Comparison of ENCODE assay signal across 11 cellular contexts in genomic region chr5:41754857-41755256, GRCh38.
DNase-seq lines count a peak whose midpoint lies in the region; ATAC-seq and TF ChIP-seq lines count a peak whose summit lies in the region.
"Had no signal": no experiment of that assay in that cellular context is flagged by ENCODE, and none has a peak within 500 bp of the region (broad histone marks: within the 10 kb centered on the region; RNA-seq: fewer than 3 reads in every experiment).

No MANE protein-coding gene starts in this region.

- no peak overlapping the region for H3K4me2 ChIP-seq in neural progenitor cell

- H3K27me3 ChIP-seq in Panc1 (ENCODE audit: control insufficient read depth, insufficient read depth, low read length) (no peaks in the 10 kb centered on the region), neural progenitor cell (no peaks in the 10 kb centered on the region)
- H3K27me3 ChIP-seq: ovary, Peyer's patch had no signal

- DNase-seq in SKM-1 treated with dmso at 0.1 percent for 144 hours (lab: John Stamatoyannopoulos, UW; ENCODE audit: unreplicated experiment) (peak; percentile 9), SKM-1 (lab: John Stamatoyannopoulos, UW; ENCODE audit: unreplicated experiment) (no peak), Panc1 (ENCODE audit: low read depth, low spot score) (no peak), neural progenitor cell (ENCODE audit: low spot score) (no peak), NCI-H2081 treated with DMSO at 0.1 percent for 48 hours (lab: John Stamatoyannopoulos, UW) (no peak)
- DNase-seq in activated T-helper 2 cell treated with anti-CD3 and anti-CD28 coated beads, Interferon-gamma antibody, Interleukin-2, Interleukin-4, amounts not matched to agents 10 μg/mL and 5 μg/mL and 100 μg/mL, durations not matched to agents 14 hours and 24 hours and 36 hours (ENCODE audit: low spot score): no peak
- DNase-seq: CD4-positive, alpha-beta T cell; ovary; Peyer's patch had no signal

- POLR2A ChIA-PET in Panc1 (lab: Charles Lee): no interaction called here

- ATAC-seq in HG02798 (IDR thresholded peaks at IDR 0.05; ENCODE audit: poor library complexity, unreplicated experiment): peak; percentile 70
- ATAC-seq in Panc1: no peak
- no peak for ATAC-seq in HG03571 (IDR thresholded peaks at IDR 0.05; ENCODE audit: unreplicated experiment)

- CTCF ChIA-PET in Panc1 (lab: Charles Lee): no interaction called here

- H3K4me3 Mint-ChIP-seq in neural progenitor cell: no peak overlapping the region
- H3K4me3 Mint-ChIP-seq in activated T-helper 2 cell treated with anti-CD3 and anti-CD28 coated beads, Interferon-gamma antibody, Interleukin-2, Interleukin-4, amounts not matched to agents 10 μg/mL and 5 μg/mL and 100 μg/mL, durations not matched to agents 14 hours and 24 hours and 36 hours (ENCODE audit: low read depth): no peak overlapping the region
- H3K4me3 Mint-ChIP-seq: CD4-positive, alpha-beta T cell had no signal

- intact Hi-C loops in Panc1 (cut with micrococcal nuclease; ENCODE audit: unreplicated experiment): no loop called here
- intact Hi-C loops in activated T-helper 2 cell treated with anti-CD3 and anti-CD28 coated beads, Interferon-gamma antibody, Interleukin-2, Interleukin-4, amounts not matched to agents 10 μg/mL and 5 μg/mL and 100 μg/mL, durations not matched to agents 14 hours and 24 hours and 36 hours (cut with micrococcal nuclease): loop anchor here (5.0 kb wide), 2 partner anchors 42 to 87 kb away; no protein-coding TSS in a partner anchor

- no peaks in the 10 kb centered on the region for H4K20me1 ChIP-seq in neural progenitor cell (ENCODE audit: low read depth)

- H3K4me3 ChIP-seq in Panc1 (ENCODE audit: low read depth in 2 of 2, low read length in 2 of 2) (no peak overlapping the region), neural progenitor cell (no peak overlapping the region)
- H3K4me3 ChIP-seq: ovary, Peyer's patch had no signal

- no peaks in the 10 kb centered on the region for H3K27me3 Mint-ChIP-seq in neural progenitor cell (ENCODE audit: insufficient read depth, low read depth)
- no peaks in the 10 kb centered on the region for H3K27me3 Mint-ChIP-seq in activated T-helper 2 cell treated with anti-CD3 and anti-CD28 coated beads, Interferon-gamma antibody, Interleukin-2, Interleukin-4, amounts not matched to agents 10 μg/mL and 5 μg/mL and 100 μg/mL, durations not matched to agents 14 hours and 24 hours and 36 hours (ENCODE audit: low read depth)
- H3K27me3 Mint-ChIP-seq: CD4-positive, alpha-beta T cell had no signal

- no peaks in the 10 kb centered on the region for H3F3A ChIP-seq in neural progenitor cell (ENCODE audit: low read depth)

- in situ Hi-C loops in Panc1 (cut with HindIII; ENCODE audit: low pct_unique_long_range_greater_than_20kb, low sequenced_read_pairs): no loop called here

- H3K4me1 Mint-ChIP-seq in neural progenitor cell: no peaks in the 10 kb centered on the region
- H3K4me1 Mint-ChIP-seq in activated T-helper 2 cell treated with anti-CD3 and anti-CD28 coated beads, Interferon-gamma antibody, Interleukin-2, Interleukin-4, amounts not matched to agents 10 μg/mL and 5 μg/mL and 100 μg/mL, durations not matched to agents 14 hours and 24 hours and 36 hours (ENCODE audit: low read depth): peaks cover 27% of the 10 kb centered on the region

- H3K9me3 Mint-ChIP-seq in neural progenitor cell: no peaks in the 10 kb centered on the region
- H3K9me3 Mint-ChIP-seq in activated T-helper 2 cell treated with anti-CD3 and anti-CD28 coated beads, Interferon-gamma antibody, Interleukin-2, Interleukin-4, amounts not matched to agents 10 μg/mL and 5 μg/mL and 100 μg/mL, durations not matched to agents 14 hours and 24 hours and 36 hours: no peaks in the 10 kb centered on the region
- H3K9me3 Mint-ChIP-seq: CD4-positive, alpha-beta T cell had no signal

- H3K36me3 ChIP-seq in Panc1 (ENCODE audit: control insufficient read depth, insufficient read depth, low read length) (no peaks in the 10 kb centered on the region), neural progenitor cell (no peaks in the 10 kb centered on the region)
- H3K36me3 ChIP-seq: ovary, Peyer's patch had no signal

- TF ChIP-seq CTCF in Panc1 (IDR thresholded peaks at IDR 0.05) (peak; percentile 11; the same call in 1 of the 2 replicates), neural progenitor cell (IDR thresholded peaks at IDR 0.05) (peak; percentile 23)

- H3K9ac ChIP-seq in neural progenitor cell: no peak overlapping the region

- H3K27ac Mint-ChIP-seq in neural progenitor cell: no peak overlapping the region
- no peak overlapping the region for H3K27ac Mint-ChIP-seq in activated T-helper 2 cell treated with anti-CD3 and anti-CD28 coated beads, Interferon-gamma antibody, Interleukin-2, Interleukin-4, amounts not matched to agents 10 μg/mL and 5 μg/mL and 100 μg/mL, durations not matched to agents 14 hours and 24 hours and 36 hours
- H3K27ac Mint-ChIP-seq: CD4-positive, alpha-beta T cell had no signal

- H3K27ac ChIP-seq in Panc1 (ENCODE audit: low read length) (no peak overlapping the region), neural progenitor cell (no peak overlapping the region)
- H3K27ac ChIP-seq: ovary, Peyer's patch had no signal

- H3K4me1 ChIP-seq in Panc1 (ENCODE audit: control insufficient read depth, insufficient read depth, low read length) (no peaks in the 10 kb centered on the region), neural progenitor cell (peaks cover 9% of the 10 kb centered on the region)

- no TSS peak for BruUV-seq in Panc1 (replicated peaks; lab: Mats Ljungman, UMichigan)

- no peak overlapping the region for H2AFZ ChIP-seq in neural progenitor cell (replicated peaks)

- H3K79me2 ChIP-seq in neural progenitor cell (ENCODE audit: low read depth): no peaks in the 10 kb centered on the region

- H3K9me3 ChIP-seq in Panc1 (ENCODE audit: control insufficient read depth, insufficient read depth, low read depth, low read length) (no peaks in the 10 kb centered on the region), neural progenitor cell (ENCODE audit: low read depth) (no peaks in the 10 kb centered on the region)
- H3K9me3 ChIP-seq: ovary, Peyer's patch had no signal

- H3K36me3 Mint-ChIP-seq in neural progenitor cell: peaks cover 12% of the 10 kb centered on the region
- peaks cover 65% of the 10 kb centered on the region for H3K36me3 Mint-ChIP-seq in activated T-helper 2 cell treated with anti-CD3 and anti-CD28 coated beads, Interferon-gamma antibody, Interleukin-2, Interleukin-4, amounts not matched to agents 10 μg/mL and 5 μg/mL and 100 μg/mL, durations not matched to agents 14 hours and 24 hours and 36 hours (ENCODE audit: low read depth)
